8 cellular contexts compared by ENCODE assay signal in genomic region chr4:140884431-140885058, GRCh38.
DNase-seq lines count a peak whose midpoint lies in the region; ATAC-seq and TF ChIP-seq lines count a peak whose summit lies in the region.

No MANE protein-coding gene starts in this region.

- DNase-seq in A172 (ENCODE audit: low spot score) (peak; percentile 72), GM10266 (ENCODE audit: extremely low spot score) (peak; percentile 57), HFF-Myc (ENCODE audit: extremely low read depth, low read depth) (peak; percentile 73), MM.1S (peak; percentile 78), SK-N-MC (ENCODE audit: low read depth, low spot score) (peak; percentile 37), nephron progenitor cell (peak; percentile 44)
- DNase-seq in activated CD8-positive, alpha-beta memory T cell treated with anti-CD3 and anti-CD28 coated beads for 24 hours = no peak

- H3K9me3 Mint-ChIP-seq in nephron progenitor cell = peaks cover 47% of the 10 kb centered on the region

- H3K9me2 ChIP-seq in MM.1S (replicated peaks; ENCODE audit: insufficient read depth, low read length) = no peaks in the 10 kb centered on the region

- H3K4me2 ChIP-seq in MM.1S (ENCODE audit: low read depth, low read length) = no peak overlapping the region

- H4K20me1 ChIP-seq in MM.1S (ENCODE audit: insufficient read depth, low read length) = no peaks in the 10 kb centered on the region

- peak; percentile 73 for ATAC-seq in esophagus mucosa

- no peaks in the 10 kb centered on the region for H3K27me3 ChIP-seq in MM.1S (replicated peaks; ENCODE audit: insufficient read depth, low read length)

- TF ChIP-seq CTCF in GM10266 (IDR thresholded peaks at IDR 0.05; ENCODE audit: control insufficient read depth, insufficient read depth, low read depth, missing control alignments) = peak; percentile 74
- TF ChIP-seq CTCF in HFF-Myc (IDR thresholded peaks at IDR 0.05; ENCODE audit: low read depth, low read length, missing control alignments) = peak; percentile 70
- TF ChIP-seq CTCF in MM.1S (IDR thresholded peaks at IDR 0.05; ENCODE audit: low read length) = peak; percentile 89
- peak; percentile 53 for TF ChIP-seq CTCF in nephron progenitor cell (IDR thresholded peaks at IDR 0.05)

- H3K9ac ChIP-seq in MM.1S (ENCODE audit: low read length) (no peak overlapping the region), SK-N-MC (ENCODE audit: insufficient read length) (no peak overlapping the region)

- H3K36me3 Mint-ChIP-seq in nephron progenitor cell (ENCODE audit: low read depth) = peaks cover 32% of the 10 kb centered on the region

- H3K4me3 Mint-ChIP-seq in nephron progenitor cell = no peak overlapping the region

- no peaks in the 10 kb centered on the region for H3K9me3 ChIP-seq in MM.1S (replicated peaks; ENCODE audit: insufficient read depth, low read length)
- H3K9me3 ChIP-seq in SK-N-MC (ENCODE audit: low read depth, low read length) = no peaks in the 10 kb centered on the region

- no peak overlapping the region for H3K4me3 ChIP-seq in HFF-Myc (replicated peaks; ENCODE audit: low read depth, low read length)
- no peak overlapping the region for H3K4me3 ChIP-seq in MM.1S (ENCODE audit: low read length)
- no peak overlapping the region for H3K4me3 ChIP-seq in SK-N-MC

- H3K79me2 ChIP-seq in MM.1S (ENCODE audit: low read length) = no peaks in the 10 kb centered on the region

- no peak overlapping the region for H2AFZ ChIP-seq in MM.1S (ENCODE audit: low read length)

- no peaks in the 10 kb centered on the region for H3K4me1 ChIP-seq in MM.1S (ENCODE audit: low read length)

- H3K36me3 ChIP-seq in MM.1S (replicated peaks; ENCODE audit: insufficient read depth, low read length) = no peaks in the 10 kb centered on the region
- no peaks in the 10 kb centered on the region for H3K36me3 ChIP-seq in SK-N-MC (ENCODE audit: insufficient read depth, low read length)

- H3K4me1 Mint-ChIP-seq in nephron progenitor cell = no peaks in the 10 kb centered on the region

- H3K27ac ChIP-seq in MM.1S (ENCODE audit: low read length) = no peak overlapping the region
- no peak overlapping the region for H3K27ac ChIP-seq in SK-N-MC

- peaks cover 3% of the 10 kb centered on the region for H3K27me3 Mint-ChIP-seq in nephron progenitor cell (ENCODE audit: low read depth, poor library complexity)

- no peaks in the 10 kb centered on the region for H3F3A ChIP-seq in MM.1S (ENCODE audit: insufficient read depth, low read length)

- H3K27ac Mint-ChIP-seq in nephron progenitor cell = no peak overlapping the region
